ENCODE assay signal across 7 cellular contexts in the genomic region with DNA sequence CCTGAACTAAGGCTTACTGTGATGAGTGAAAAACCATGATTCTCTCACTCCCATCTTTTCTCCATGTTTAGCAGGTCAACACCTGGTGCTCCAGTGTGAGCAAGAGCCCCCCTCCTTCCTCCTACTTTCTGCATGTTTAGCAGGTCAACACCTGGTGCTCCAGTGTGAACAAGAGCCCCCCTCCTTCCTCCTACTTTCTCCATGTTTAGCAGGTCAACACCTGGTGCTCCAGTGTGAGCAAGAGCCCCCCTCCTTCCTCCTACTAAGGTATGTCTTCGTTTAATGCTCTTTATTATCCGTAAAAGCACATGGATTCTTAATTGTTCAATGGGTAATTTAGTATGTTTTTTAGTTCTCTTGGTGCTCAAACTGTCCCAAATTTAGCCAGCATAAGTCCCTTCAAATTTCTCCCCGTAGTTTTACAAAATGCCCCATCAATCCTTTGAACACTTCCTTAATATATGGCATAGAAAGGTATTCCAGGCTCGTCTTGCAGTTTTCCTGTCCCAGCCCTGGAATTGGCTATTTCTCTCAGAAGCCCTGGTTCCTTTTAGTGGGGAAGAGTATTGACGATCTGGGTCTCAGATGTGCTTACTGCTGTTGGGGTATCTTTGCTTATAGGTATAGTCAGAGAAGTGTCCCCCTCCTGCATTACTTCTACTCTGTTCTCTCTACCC.
"Had no signal": no experiment of that assay in that cellular context is flagged by ENCODE, and none has a peak within 500 bp of the region (broad histone marks: within the 10 kb centered on the region; RNA-seq: fewer than 3 reads in every experiment).

No MANE protein-coding gene starts in this region.

- DNase-seq: GM23248, GOT3, H9, HCEC 1CT, IMR-90 had no signal

- H3K27ac ChIP-seq: GM23248, HL-60 had no signal

- H3K9me3 Mint-ChIP-seq: H9 had no signal

- H3K4me3 Mint-ChIP-seq: H9 had no signal

- H3K27ac Mint-ChIP-seq: H9 had no signal

- H3K9ac ChIP-seq: GM23248 had no signal

- H3K4me1 Mint-ChIP-seq: H9 had no signal

- H3K4me3 ChIP-seq: GM23248, K562 had no signal
